In the genomic region with DNA sequence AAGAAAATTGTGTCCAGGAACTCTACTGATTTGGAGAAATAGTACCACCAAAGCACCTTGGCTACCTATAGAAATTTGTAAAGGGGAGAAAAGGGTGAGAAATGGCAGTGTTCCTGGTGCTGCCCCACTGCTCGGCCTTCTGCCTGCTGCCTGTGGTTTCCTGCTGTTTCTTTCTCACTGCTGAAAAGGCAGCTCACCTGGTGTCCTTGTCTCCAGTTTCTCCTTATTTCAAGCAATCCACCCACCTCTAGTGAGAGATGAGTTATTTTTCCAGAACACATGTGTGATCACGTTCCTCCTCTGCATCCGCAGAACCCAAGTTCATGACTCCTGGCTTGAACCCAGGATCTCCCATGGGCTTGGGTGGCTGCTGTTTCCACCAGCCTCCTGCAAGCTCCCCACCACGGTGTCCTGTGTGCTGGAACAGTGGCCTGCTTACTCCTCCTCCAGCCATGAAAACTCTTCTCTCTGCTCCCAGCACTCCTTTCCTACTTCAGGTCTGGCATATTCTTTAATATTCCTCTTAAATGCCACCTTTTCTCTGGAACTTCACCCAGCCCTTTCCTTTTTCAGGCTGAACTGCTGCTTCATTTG, we compare ENCODE assay signal across 24 cellular contexts. TPM values are rescaled to one million over a fixed set of nuclear protein-coding genes. Genes with fewer than 3 reads are reported as not detected.
DNase-seq lines count a peak whose midpoint lies in the region; ATAC-seq, FAIRE-seq and TF ChIP-seq lines count a peak whose summit lies in the region.
"Had no signal": no experiment of that assay in that cellular context is flagged by ENCODE, and none has a peak within 500 bp of the region (broad histone marks: within the 10 kb centered on the region; RNA-seq: fewer than 3 reads in every experiment).

No MANE protein-coding gene starts in this region.

- TF ChIP-seq CTCF in H9 (conservative IDR thresholded peaks at IDR 0.05) (no peak), K562 (IDR thresholded peaks at IDR 0.05 in 2 of 3, conservative IDR thresholded peaks at IDR 0.05 in 1 of 3; ENCODE audit: insufficient read depth in 2 of 3, low read depth in 1 of 3, low read length in 3 of 3) (no peak)

- ATAC-seq in Right ventricle myocardium inferior = peak; percentile 63
- ATAC-seq in left cardiac atrium = no peak
- ATAC-seq in K562 = 0 out of 3 replicates have a peak, but pooled peaks have one; percentile 31
- ATAC-seq in sciatic nerve = peak; percentile 67
- no peak for ATAC-seq in GM19397 (IDR thresholded peaks at IDR 0.05; ENCODE audit: unreplicated experiment)

- DNase-seq in Right ventricle myocardium inferior (ENCODE audit: missing footprints) = no peak
- DNase-seq in left cardiac atrium = no peak
- DNase-seq in H9 = no peak
- no peak for DNase-seq in K562 (ENCODE audit: extremely low read depth in 1 of 4, low spot score in 3 of 4)
- no peak for DNase-seq in sciatic nerve (ENCODE audit: low spot score)
- no peak for DNase-seq in kidney glomerular epithelial cell (lab: John Stamatoyannopoulos, UW)
- no peak for DNase-seq in NCI-H1092 treated with DMSO at 0.1 percent for 48 hours (lab: John Stamatoyannopoulos, UW)
- DNase-seq: CD4-positive, CD25-positive, alpha-beta regulatory T cell; DMS153; DND-41; HFFc6; NCI-H1092; NCI-H1436; NCI-H1930; NCI-H446 treated with DMSO at 0.1 percent for 48 hours; NCI-H526; PC-9; SHP77 had no signal

- H3K9me3 Mint-ChIP-seq in H9 = no peaks in the 10 kb centered on the region
- H3K9me3 Mint-ChIP-seq: HFFc6, IgD-negative memory B cell had no signal

- no peaks in the 10 kb centered on the region for H3K36me3 Mint-ChIP-seq in H9 (ENCODE audit: insufficient read depth in 1 of 3, low read depth in 3 of 3)
- H3K36me3 Mint-ChIP-seq: CD4-positive, CD25-positive, alpha-beta regulatory T cell; IgD-negative memory B cell had no signal

- H3K9ac ChIP-seq in H9 (ENCODE audit: extremely low read depth, insufficient read length, low read length) (no peak overlapping the region), K562 (ENCODE audit: insufficient read depth in 1 of 2, low read depth in 2 of 2, low read length in 2 of 2) (no peak overlapping the region)
- H3K9ac ChIP-seq: BLaER1 had no signal

- H2BK15ac ChIP-seq in H9 (ENCODE audit: low read depth, low read length) = no peak overlapping the region

- H2BK12ac ChIP-seq in H9 (ENCODE audit: insufficient read length, low read depth, low read length) = no peak overlapping the region

- intact Hi-C loops in Right ventricle myocardium inferior (cut with DNase I) = no loop called here
- intact Hi-C loops in left cardiac atrium (cut with DNase I) = no loop called here
- intact Hi-C loops in K562 (cut with micrococcal nuclease) = no loop called here
- intact Hi-C loops in sciatic nerve (cut with DNase I) = no loop called here

- H4K91ac ChIP-seq in H9 (ENCODE audit: insufficient read length, low read depth, low read length) = no peak overlapping the region

- no peak overlapping the region for H3K18ac ChIP-seq in H9 (ENCODE audit: insufficient read length, low read depth, low read length)

- no peak overlapping the region for H2AFZ ChIP-seq in H9 (ENCODE audit: low read length)
- no peak overlapping the region for H2AFZ ChIP-seq in K562 (ENCODE audit: low read depth, low read length)
- H2AFZ ChIP-seq: PC-9 had no signal

- H3K4me2 ChIP-seq in H9 (ENCODE audit: insufficient read depth, insufficient read length, low read length) = no peak overlapping the region
- H3K4me2 ChIP-seq in K562 (ENCODE audit: insufficient read depth, low read length) = no peak overlapping the region
- H3K4me2 ChIP-seq: BLaER1, PC-9 had no signal

- no peaks in the 10 kb centered on the region for H3K27me3 ChIP-seq in H9 (ENCODE audit: insufficient read depth, low read length)
- H3K27me3 ChIP-seq in K562 (ENCODE audit: control insufficient read depth in 2 of 2, insufficient read depth in 2 of 2, low read length in 2 of 2) = no peaks in the 10 kb centered on the region
- H3K27me3 ChIP-seq: BLaER1 had no signal

- no peak overlapping the region for H3K23ac ChIP-seq in H9 (ENCODE audit: insufficient read length, low read depth, low read length)

- no peak overlapping the region for H2BK20ac ChIP-seq in H9 (ENCODE audit: low read depth, low read length, poor library complexity, severe bottlenecking)

- H3K56ac ChIP-seq in H9 (ENCODE audit: insufficient read length, low read depth, low read length) = no peak overlapping the region

- TF ChIP-seq EP300 in K562 (IDR thresholded peaks at IDR 0.05; ENCODE audit: low read length) = no peak

- POLR2A ChIA-PET in K562 (lab: Yijun Ruan, JAX) = interaction anchor here (0.6 kb wide), 1 partner anchor 22 kb away, joined by 3 read pairs; no protein-coding TSS in a partner anchor

- no peak overlapping the region for H4K5ac ChIP-seq in H9 (ENCODE audit: insufficient read length, low read depth, low read length)

- peaks cover 29 to 32% of the 10 kb centered on the region in 2 experiments for H3K4me1 Mint-ChIP-seq in H9
- H3K4me1 Mint-ChIP-seq: CD4-positive, CD25-positive, alpha-beta regulatory T cell; IgD-negative memory B cell had no signal

- TF ChIP-seq POLR2A in K562 (conservative IDR thresholded peaks at IDR 0.05) = no peak

- H3K9me3 ChIP-seq in H9 (ENCODE audit: control insufficient read depth, low read depth, low read length) (no peaks in the 10 kb centered on the region), K562 (replicated peaks; ENCODE audit: control insufficient read depth, insufficient read depth, low read depth, low read length) (no peaks in the 10 kb centered on the region)
- H3K9me3 ChIP-seq: BLaER1, HAP-1 had no signal

- H2BK120ac ChIP-seq in H9 (ENCODE audit: low read depth, low read length, poor library complexity, severe bottlenecking) = no peak overlapping the region

- no peaks in the 10 kb centered on the region for H4K20me1 ChIP-seq in H9 (ENCODE audit: control insufficient read depth, insufficient read depth, insufficient read length)
- H4K20me1 ChIP-seq in K562 (replicated peaks; ENCODE audit: control insufficient read depth, insufficient read depth, low read length) = no peaks in the 10 kb centered on the region
- H4K20me1 ChIP-seq: BLaER1 had no signal

- H3K23me2 ChIP-seq in H9 (ENCODE audit: insufficient read length, low read depth, low read length, poor library complexity, severe bottlenecking) = no peaks in the 10 kb centered on the region

- H3K4me1 ChIP-seq in H9 (ENCODE audit: insufficient read depth, low read length) (peaks cover 8% of the 10 kb centered on the region; the same call in 1 of the 2 replicates), K562 (replicated peaks in 1 of 2; ENCODE audit: control insufficient read depth in 2 of 2, insufficient read depth in 2 of 2, low read length in 2 of 2) (no peaks in the 10 kb centered on the region; a peak in 2 of 5 replicates)
- H3K4me1 ChIP-seq: BLaER1 had no signal

- H2AK5ac ChIP-seq in H9 (ENCODE audit: insufficient read length, low read length) = no peak overlapping the region

- no peak overlapping the region for H3K14ac ChIP-seq in H9 (ENCODE audit: insufficient read depth, low read length)

- no CpG with 5 or more reads among the region's 4 CpGs for WGBS in H9 (ENCODE audit: extremely low coverage, insufficient read length, low lambda C conversion rate)
- WGBS in K562 (ENCODE audit: insufficient coverage, low coverage, missing lambda C conversion rate) = 43% methylated on average over 4 of the region's 4 CpGs

- H3K27ac Mint-ChIP-seq in H9 = peak overlapping the region; percentile 54 to 93 (median 59)
- H3K27ac Mint-ChIP-seq: CD4-positive, CD25-positive, alpha-beta regulatory T cell; HFFc6; IgD-negative memory B cell had no signal

- H3K4me3 Mint-ChIP-seq in H9 = peak overlapping the region in 1 of 2 experiments; percentile 32; a peak in 1 of 5 replicates
- H3K4me3 Mint-ChIP-seq: CD4-positive, CD25-positive, alpha-beta regulatory T cell; HFFc6; IgD-negative memory B cell had no signal

- H3K79me2 ChIP-seq in H9 (ENCODE audit: insufficient read depth, low read length) (no peaks in the 10 kb centered on the region), K562 (ENCODE audit: control insufficient read depth, insufficient read depth, low read length) (no peaks in the 10 kb centered on the region)

- H3K4ac ChIP-seq in H9 (ENCODE audit: low read depth, low read length) = no peak overlapping the region

- H3K36me3 ChIP-seq in K562 (ENCODE audit: control insufficient read depth, insufficient read depth, low read length) = no peaks in the 10 kb centered on the region
- H3K36me3 ChIP-seq: HAP-1 had no signal

- H3T11ph ChIP-seq in H9 (ENCODE audit: low read length) = no peak overlapping the region

- no peak overlapping the region for H3K4me3 ChIP-seq in K562
- H3K4me3 ChIP-seq: BLaER1, HAP-1, PC-9 had no signal

- H3K27ac ChIP-seq in H9 (ENCODE audit: insufficient read length, low read depth, low read length) = no peak overlapping the region
- no peak overlapping the region for H3K27ac ChIP-seq in K562 (ENCODE audit: extremely low read depth, low read depth, low read length)
- H3K27ac ChIP-seq: BLaER1, PC-9 had no signal

- FAIRE-seq in K562 (lab: Jason Lieb, UNC) = no peak
- FAIRE-seq: GM12892, GM19239 had no signal

- TF ChIP-seq RAD21 in K562 (CRISPR knock-in tag; conservative IDR thresholded peaks at IDR 0.05 in 1 of 2, IDR thresholded peaks at IDR 0.05 in 1 of 2) = no peak

- no peaks in the 10 kb centered on the region for H3K79me1 ChIP-seq in H9 (ENCODE audit: insufficient read depth, low read depth, low read length, poor library complexity, severe bottlenecking)

- H3K27me3 Mint-ChIP-seq in H9 (ENCODE audit: low read depth) = peaks cover 2% of the 10 kb centered on the region
- H3K27me3 Mint-ChIP-seq: IgD-negative memory B cell had no signal

- CTCF ChIA-PET in K562 (lab: Yijun Ruan, JAX; ENCODE audit: low intra/inter-chr PET ratio) = no interaction called here

- H3K9me1 ChIP-seq in K562 (ENCODE audit: control insufficient read depth, insufficient read depth, low read length) = no peaks in the 10 kb centered on the region

- H4K8ac ChIP-seq in H9 (replicated peaks; ENCODE audit: insufficient read length, low read depth, low read length) = no peak overlapping the region

- H2BK5ac ChIP-seq in H9 (ENCODE audit: insufficient read length, low read length) = no peak overlapping the region

- BruUV-seq in K562 (replicated peaks; lab: Mats Ljungman, UMichigan) = no TSS peak

- in situ Hi-C loops in K562 (cut with MboI) = no loop called here

RNA-seq across cellular contexts. Expression of gene ELOVL2, which starts 48.9 kb away (rescaled TPM):
- total RNA-seq in Right ventricle myocardium inferior (2.4 TPM), left cardiac atrium (1 to 10 TPM; 1.2 to 2.3 TPM), H9 (2021) (0.46 and 0.57 TPM in 2 replicates), K562 (2014; rRNA removed) (0.05 and 0.33 TPM in 2 replicates), K562 (2014; rRNA removed; fragmentation: Illumina TruSeq; extraction: Trizol) (0.36 and 0.48 TPM in 2 replicates), K562 (2015; rRNA removed; fragmentation: Illumina TruSeq; extraction: Trizol) (0.30 and 0.47 TPM in 2 replicates), K562 (2021) (0.29 and 0.31 TPM in 2 replicates), sciatic nerve (2.9 TPM)
- total RNA-seq in K562 (2011; cell fraction: chromatin; rRNA removed; ENCODE audit: low replicate concordance) = 0.09 and 0.23 TPM in 2 replicates
- total RNA-seq in K562 (2011; cell fraction: nucleolus; rRNA removed) = 0.13 and 0.17 TPM in 2 replicates
- total RNA-seq in K562 (2011; cell fraction: nucleoplasm; rRNA removed) = 0.22 and 0.76 TPM in 2 replicates
- polyA plus RNA-seq in K562 (2011; rRNA removed) (0.35 and 0.96 TPM in 2 replicates), K562 (2014; fragmentation: Illumina TruSeq; extraction: Trizol) (0.35 and 0.56 TPM in 2 replicates), K562 (2014; fragmentation: Nextera tagmentation; extraction: Ambion mirVana) (under 1 TPM; 0.14 to 0.20 TPM), K562 (2014; rRNA removed) (0.17 and 0.23 TPM in 2 replicates)
- polyA plus RNA-seq in K562 (2011; cell fraction: cytosol; rRNA removed) = 0.15 and 0.31 TPM in 2 replicates
- 0.07 and 0.21 TPM in 2 replicates for polyA plus RNA-seq in K562 (2011; cell fraction: nucleus; rRNA removed)
- polyA plus RNA-seq in K562 (2012) = 0.57 and 0.64 TPM in 2 replicates
- 0.39 and 1.0 TPM in 2 replicates for polyA minus RNA-seq in K562 (2011; rRNA and poly(A)+ RNA removed)
- polyA minus RNA-seq in K562 (2011; cell fraction: cytosol; rRNA and poly(A)+ RNA removed) = 0.27 and 0.29 TPM in 2 replicates
- 0.27 TPM in 1 of 2 replicates, not detected in the other for polyA minus RNA-seq in K562 (2011; cell fraction: nucleus; rRNA and poly(A)+ RNA removed)
- total RNA-seq: CD4-positive, CD25-positive, alpha-beta regulatory T cell had no signal
- polyA plus RNA-seq: CD4-positive, CD25-positive, alpha-beta regulatory T cell; IgD-negative memory B cell had no signal

Comparison
In these comparisons a context has a peak if more than half of its experiments do, and no peak if none do; other contexts are left out.
1. ATAC-seq: peak in Right ventricle myocardium inferior (single experiment), K562 (single experiment) and sciatic nerve (single experiment); none in left cardiac atrium (0 of 2) and GM19397 (single experiment).